Comparison of ENCODE assay signal across 8 cellular contexts in the genomic region with DNA sequence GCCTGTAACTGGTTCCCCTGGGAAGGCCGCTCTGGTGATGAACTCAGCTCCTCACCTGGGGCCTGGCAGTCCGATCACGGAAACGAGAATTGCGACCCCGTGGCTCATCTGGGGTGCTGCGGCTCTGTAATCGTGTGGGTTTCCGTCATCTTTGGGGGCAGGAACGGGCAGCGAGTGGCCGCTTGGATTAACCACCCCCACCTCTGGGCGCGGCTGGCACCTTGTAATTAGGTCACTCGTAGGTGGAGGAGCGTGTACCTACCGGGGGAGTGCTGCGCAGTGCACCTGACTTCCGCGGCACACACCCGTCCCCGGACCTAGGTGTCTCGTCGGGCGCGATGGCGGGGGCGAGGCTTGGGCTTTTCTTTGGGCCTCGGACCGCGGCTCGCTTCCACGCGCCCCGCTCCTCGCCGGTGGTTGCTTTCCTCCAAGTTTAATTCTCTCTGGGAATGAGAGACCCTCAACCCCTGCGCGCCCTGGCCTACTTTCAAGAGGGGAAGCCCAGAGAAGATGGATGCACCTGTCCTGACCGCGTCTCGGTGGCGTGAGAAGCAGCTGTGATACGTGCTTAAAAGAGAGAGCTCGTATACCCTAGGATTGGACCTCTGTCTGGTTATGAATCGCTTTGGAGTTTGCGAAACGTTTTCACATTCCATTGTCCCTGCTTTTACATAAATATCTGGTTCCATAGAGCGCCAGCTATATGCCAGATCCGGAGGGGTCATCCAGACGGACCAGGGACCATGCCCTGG. TPM values are rescaled to one million over a fixed set of nuclear protein-coding genes. Genes with fewer than 3 reads are reported as not detected.
DNase-seq lines count a peak whose midpoint lies in the region; ATAC-seq and TF ChIP-seq lines count a peak whose summit lies in the region.

No MANE protein-coding gene starts in this region.

- H3K9me3 ChIP-seq in vagina: no peaks in the 10 kb centered on the region

- DNase-seq in NCI-H2227 (lab: John Stamatoyannopoulos, UW; ENCODE audit: unreplicated experiment) (peak; percentile 58), NCI-H2227 treated with DMSO at 0.1 percent for 48 hours (lab: John Stamatoyannopoulos, UW) (no peak), SW480 (ENCODE audit: low spot score) (peak; percentile 48), dorsolateral prefrontal cortex (peak in 4 of 10 donors; percentile 33 to 67 (median 50)), midbrain (lab: John Stamatoyannopoulos, UW) (peak; percentile 33), vagina (ENCODE audit: extremely low spot score in 2 of 2) (no peak)

- TF ChIP-seq CTCF in dorsolateral prefrontal cortex (IDR thresholded peaks at IDR 0.05 in 54 of 56, conservative IDR thresholded peaks at IDR 0.05 in 2 of 56; ENCODE audit: low read depth in 1 of 56, partially characterized antibody in 56 of 56): peak in 7 of 56 donors; percentile 0 to 7 (median 3)
- TF ChIP-seq CTCF in vagina (IDR thresholded peaks at IDR 0.05): no peak

- no peaks in the 10 kb centered on the region for H3K36me3 ChIP-seq in vagina

- H3K27ac ChIP-seq in dorsolateral prefrontal cortex (peak overlapping the region; percentile 90 to 100 (median 99)), vagina (peak overlapping the region; percentile 100)

- intact Hi-C loops in dorsolateral prefrontal cortex (cut with DNase I) (loop anchor here (1.0 to 5.0 kb wide), 7 partner anchors 49 to 421 kb away; partner anchors contain the start of genes SKP1 (in 2 of the 2), SEC24A (in 1 of the 2) and UBE2B (in 1 of the 2)), vagina (cut with DNase I) (no loop called here)

- peaks cover 41% of the 10 kb centered on the region for H3K4me1 ChIP-seq in vagina

- peak in 1 of 2 donors; percentile 40 for TF ChIP-seq POLR2A in vagina (IDR thresholded peaks at IDR 0.05)

- H3K4me3 ChIP-seq in dorsolateral prefrontal cortex (peak overlapping the region; percentile 76 to 100 (median 98)), vagina (peak overlapping the region; percentile 84 to 97)

- H3K27me3 ChIP-seq in dorsolateral prefrontal cortex (no peaks in the 10 kb centered on the region), vagina (no peaks in the 10 kb centered on the region)

- peak; percentile 19 for ATAC-seq in HG03025 (IDR thresholded peaks at IDR 0.05; ENCODE audit: low FRiP score, unreplicated experiment)
- no peak for ATAC-seq in HG03108 (IDR thresholded peaks at IDR 0.05; ENCODE audit: unreplicated experiment)

RNA-seq across cellular contexts. Expression of gene PPP2CA, which starts 0.7 kb away (rescaled TPM):
- total RNA-seq in dorsolateral prefrontal cortex (100 to 1,000 TPM in 116 of 120 experiments, 10 to 100 TPM in 4; 82.2 to 254 (median 188) TPM), vagina (56.2 TPM)

RNA-seq across cellular contexts. Expression of gene SKP1, which starts 49.9 kb away (rescaled TPM):
- total RNA-seq in dorsolateral prefrontal cortex (100 to 1,000 TPM; 263 to 693 (median 535) TPM), vagina (147 TPM)

Comparison
In these comparisons a context has a peak if more than half of its experiments do, and no peak if none do; other contexts are left out.
1. DNase-seq: peak in NCI-H2227 (single experiment), SW480 (single experiment) and midbrain (single experiment); none in NCI-H2227 treated with DMSO at 0.1 percent for 48 hours (single experiment) and vagina (0 of 2).